ENCODE assay signal across 9 cellular contexts in the genomic region with DNA sequence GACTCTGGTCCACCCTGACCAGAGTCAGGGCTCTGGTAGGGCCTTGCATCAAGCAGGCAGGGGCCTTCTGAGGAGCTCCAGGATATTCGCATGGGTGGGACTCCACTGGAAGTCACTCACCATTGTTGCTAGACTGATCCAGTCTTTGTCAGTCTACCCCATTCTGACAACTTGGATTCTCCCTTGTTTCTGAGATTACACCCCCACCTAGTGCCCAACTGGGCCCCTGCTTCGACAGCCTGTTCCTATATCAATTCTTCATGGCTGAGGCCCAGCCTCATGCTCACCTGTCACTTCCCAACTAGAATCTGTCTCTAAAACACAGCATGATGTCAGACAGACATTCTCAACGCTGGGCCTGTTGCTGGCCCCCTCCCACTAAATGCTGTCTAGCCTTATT. TPM values are rescaled to one million over a fixed set of nuclear protein-coding genes. Genes with fewer than 3 reads are reported as not detected.
DNase-seq lines count a peak whose midpoint lies in the region; ATAC-seq, FAIRE-seq and TF ChIP-seq lines count a peak whose summit lies in the region.
"Had no signal": no experiment of that assay in that cellular context is flagged by ENCODE, and none has a peak within 500 bp of the region (broad histone marks: within the 10 kb centered on the region; RNA-seq: fewer than 3 reads in every experiment).

No MANE protein-coding gene starts in this region.

- BruUV-seq in PC-3 (replicated peaks; lab: Mats Ljungman, UMichigan), result no TSS peak

- no peaks in the 10 kb centered on the region for H3K9me2 ChIP-seq in PC-3 (replicated peaks; ENCODE audit: low read length)

- no peaks in the 10 kb centered on the region for H3F3A ChIP-seq in PC-3 (ENCODE audit: low read length, unreplicated experiment)

- no peaks in the 10 kb centered on the region for H3K79me2 ChIP-seq in PC-3 (ENCODE audit: low read length)

- H3K27me3 ChIP-seq in BE2C, result no peaks in the 10 kb centered on the region
- no peaks in the 10 kb centered on the region for H3K27me3 ChIP-seq in PC-3 (ENCODE audit: low read length)
- H3K27me3 ChIP-seq in foreskin keratinocyte, result peaks cover 57% of the 10 kb centered on the region
- peaks cover 15 to 29% (median 17%) of the 10 kb centered on the region in 3 donors for H3K27me3 ChIP-seq in sigmoid colon

- no peaks in the 10 kb centered on the region for H3K9me3 ChIP-seq in BE2C
- no peaks in the 10 kb centered on the region for H3K9me3 ChIP-seq in PC-3 (ENCODE audit: low read length)
- H3K9me3 ChIP-seq in sigmoid colon, result no peaks in the 10 kb centered on the region

- FAIRE-seq in GM18507 (lab: Jason Lieb, UNC), result peak; percentile 12

- peak; percentile 52 for TF ChIP-seq CTCF in BE2C (IDR thresholded peaks at IDR 0.05; ENCODE audit: low read depth, low read length)
- TF ChIP-seq CTCF in PC-3 (conservative IDR thresholded peaks at IDR 0.05; ENCODE audit: low read depth, low read length), result peak; percentile 28
- peak; percentile 54 for TF ChIP-seq CTCF in foreskin keratinocyte (conservative IDR thresholded peaks at IDR 0.05)
- no peak for TF ChIP-seq CTCF in sigmoid colon (IDR thresholded peaks at IDR 0.05)

- CTCF ChIA-PET in PC-3 (lab: Charles Lee), result no interaction called here

- no peak overlapping the region for H3K4me2 ChIP-seq in PC-3 (ENCODE audit: low read length)

- H3K36me3 ChIP-seq in BE2C (peaks cover 3% of the 10 kb centered on the region; the same call in 1 of the 2 replicates), PC-3 (ENCODE audit: low read depth, low read length) (no peaks in the 10 kb centered on the region), sigmoid colon (no peaks in the 10 kb centered on the region)

- 82 to 84% methylated on average over 3 of the region's 3 CpGs for WGBS in sigmoid colon, 2 donors

- H3K4me3 ChIP-seq in BE2C (ENCODE audit: low read depth, low read length) (no peak overlapping the region), PC-3 (ENCODE audit: low read length) (no peak overlapping the region), sigmoid colon (no peak overlapping the region)

- DNase-seq in BE2C (peak; percentile 23), GM18507 (ENCODE audit: extremely low spot score, insufficient read length, low read depth) (no peak), PC-3 (peak; percentile 6), foreskin keratinocyte (no peak), sigmoid colon (no peak), NOMO-1 treated with DMSO at 0.1 percent for 48 hours (lab: John Stamatoyannopoulos, UW; ENCODE audit: unreplicated experiment) (no peak), NCI-H1694 treated with DMSO at 0.1 percent for 48 hours (lab: John Stamatoyannopoulos, UW) (no peak)
- no peak for DNase-seq in central memory CD4-positive, alpha-beta T cell

- no peak overlapping the region for H3K9ac ChIP-seq in PC-3 (ENCODE audit: low read length)

- peak; percentile 53 for ATAC-seq in PC-3
- ATAC-seq in foreskin keratinocyte, result peak; percentile 19

- no peaks in the 10 kb centered on the region for H4K20me1 ChIP-seq in PC-3 (ENCODE audit: low read length)

- H3K27ac ChIP-seq in PC-3 (ENCODE audit: low read length) (no peak overlapping the region), foreskin keratinocyte (no peak overlapping the region), sigmoid colon (no peak overlapping the region)
- H3K27ac ChIP-seq: VCaP had no signal

- no peaks in the 10 kb centered on the region for H3K4me1 ChIP-seq in BE2C
- H3K4me1 ChIP-seq in PC-3 (ENCODE audit: insufficient read depth, low read length), result no peaks in the 10 kb centered on the region
- H3K4me1 ChIP-seq in foreskin keratinocyte, result no peaks in the 10 kb centered on the region
- H3K4me1 ChIP-seq in sigmoid colon, result peaks cover 0 to 14% (median 13%) of the 10 kb centered on the region in 4 donors

- POLR2A ChIA-PET in PC-3 (lab: Charles Lee; ENCODE audit: unreplicated experiment), result no interaction called here

- TF ChIP-seq POLR2A in sigmoid colon (IDR thresholded peaks at IDR 0.05), result no peak

- intact Hi-C loops in PC-3 (cut with micrococcal nuclease), result no loop called here
- intact Hi-C loops in sigmoid colon (cut with DNase I), result no loop called here

- no peak overlapping the region for H2AFZ ChIP-seq in PC-3 (ENCODE audit: low read length)

- TF ChIP-seq EP300 in sigmoid colon (IDR thresholded peaks at IDR 0.05), result no peak

RNA-seq across cellular contexts. Expression of gene SLC35D3, which starts 5.2 kb away (rescaled TPM):
- polyA plus RNA-seq in BE2C (2012; ENCODE audit: insufficient read depth, insufficient read length, low read depth), result 1.5 TPM
- total RNA-seq in PC-3 (2014; rRNA removed) (not detected in 2 replicates), foreskin keratinocyte (not detected in 2 replicates), sigmoid colon (1 to 10 TPM in 2 of 4 donors, under 1 TPM in 2; 0.16 to 1.4 (median 1.0) TPM)
- polyA plus RNA-seq in foreskin keratinocyte (not detected in 2 replicates), sigmoid colon (under 1 TPM in 1 of 3 donors, not detected in 2; 0.28 TPM)

Comparison
In these comparisons a context has a peak if more than half of its experiments do, and no peak if none do; other contexts are left out.
1. DNase-seq: peak in BE2C (single experiment) and PC-3 (single experiment); none in GM18507 (single experiment), foreskin keratinocyte (0 of 2), central memory CD4-positive, alpha-beta T cell (single experiment), sigmoid colon (single experiment), NOMO-1 treated with DMSO at 0.1 percent for 48 hours (single experiment) and NCI-H1694 treated with DMSO at 0.1 percent for 48 hours (single experiment).
2. CTCF ChIP-seq: peak in BE2C (single experiment), PC-3 (single experiment) and foreskin keratinocyte (single experiment); none in sigmoid colon (0 of 4).